Comparison of ENCODE assay signal across 20 cellular contexts in the genomic region with DNA sequence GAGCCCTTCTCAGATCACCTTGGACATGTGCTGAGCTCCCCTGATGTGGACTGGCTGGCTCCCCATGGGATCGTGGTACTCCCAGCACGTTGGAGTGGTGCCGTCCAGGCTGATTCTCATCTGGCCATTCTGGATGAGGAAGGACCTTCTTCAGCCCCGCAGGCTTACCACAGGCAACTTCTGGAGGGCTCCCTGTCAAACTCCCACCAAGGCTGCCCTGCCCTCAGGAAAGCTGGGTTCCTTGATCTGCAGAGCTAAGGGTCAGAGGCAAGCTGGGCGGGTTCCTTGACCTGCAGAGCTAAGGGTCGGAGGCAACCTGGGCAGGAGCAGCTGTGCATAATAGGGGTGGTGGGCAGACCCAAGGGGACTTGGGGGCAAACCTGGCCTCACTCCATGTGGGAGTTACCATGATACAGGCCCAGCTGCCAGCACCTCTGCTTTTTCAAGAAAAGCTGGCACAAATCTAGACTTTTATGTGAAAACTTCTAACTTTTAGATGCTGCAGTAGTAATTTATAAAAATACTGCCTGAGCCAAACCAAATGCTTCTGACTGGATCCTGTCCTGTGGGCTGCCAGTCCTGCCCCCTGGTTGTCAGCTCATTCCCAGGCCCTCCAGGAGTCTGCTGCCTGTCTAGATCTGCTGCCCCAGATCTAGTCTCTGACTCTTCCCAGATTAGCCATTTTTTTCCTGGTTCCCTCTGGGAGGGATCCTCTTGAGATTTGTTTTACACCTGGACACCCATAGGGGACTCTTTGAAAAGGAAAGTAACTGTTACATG. TPM values are rescaled to one million over a fixed set of nuclear protein-coding genes. Genes with fewer than 3 reads are reported as not detected.
DNase-seq lines count a peak whose midpoint lies in the region; ATAC-seq, FAIRE-seq and TF ChIP-seq lines count a peak whose summit lies in the region.
"Had no signal": no experiment of that assay in that cellular context is flagged by ENCODE, and none has a peak within 500 bp of the region (broad histone marks: within the 10 kb centered on the region; RNA-seq: fewer than 3 reads in every experiment).

No MANE protein-coding gene starts in this region.

- H2BK15ac ChIP-seq in IMR-90 (ENCODE audit: low read depth, low read length): no peak overlapping the region

- H3K56ac ChIP-seq in IMR-90 (ENCODE audit: extremely low read depth, insufficient read depth, low read length): no peak overlapping the region

- no peak for FAIRE-seq in urothelium cell line (lab: Jason Lieb, UNC)

- H3K9ac ChIP-seq in IMR-90 (ENCODE audit: low read depth, low read length): no peak overlapping the region
- H3K9ac ChIP-seq in mammary epithelial cell (ENCODE audit: insufficient read depth, low read length): no peak overlapping the region

- ATAC-seq in IMR-90 (ENCODE audit: low read depth) (0 out of 2 replicates have a peak, but pooled peaks have one; percentile 16), GM21576 (IDR thresholded peaks at IDR 0.05; ENCODE audit: unreplicated experiment) (no peak)

- H3K27me3 ChIP-seq in AG04450 (ENCODE audit: control insufficient read depth, insufficient read depth, low read length) (peaks cover 33% of the 10 kb centered on the region), IMR-90 (ENCODE audit: control insufficient read depth, insufficient read depth, low read length) (peaks cover 16% of the 10 kb centered on the region), mammary epithelial cell (ENCODE audit: insufficient read depth, low read length) (no peaks in the 10 kb centered on the region), osteoblast (ENCODE audit: insufficient read depth, low read length) (no peaks in the 10 kb centered on the region)

- H2BK120ac ChIP-seq in IMR-90 (ENCODE audit: low read depth, low read length): no peak overlapping the region

- no peak overlapping the region for H4K8ac ChIP-seq in IMR-90 (ENCODE audit: low read depth in 2 of 2, low read length in 2 of 2)

- no peak overlapping the region for H2BK20ac ChIP-seq in IMR-90 (ENCODE audit: low read depth, low read length)

- H3K4me1 ChIP-seq in IMR-90 (ENCODE audit: control insufficient read depth, insufficient read depth, low read length) (peaks cover 1% of the 10 kb centered on the region; the same call in 1 of the 2 replicates), mammary epithelial cell (ENCODE audit: insufficient read depth, low read length) (peaks cover 28% of the 10 kb centered on the region), osteoblast (ENCODE audit: insufficient read depth, low read length) (no peaks in the 10 kb centered on the region)

- no peak overlapping the region for H4K5ac ChIP-seq in IMR-90 (ENCODE audit: low read depth, low read length)

- no peak overlapping the region for H3K23ac ChIP-seq in IMR-90 (ENCODE audit: low read depth, low read length)

- H3K79me2 ChIP-seq in mammary epithelial cell (ENCODE audit: insufficient read depth, low read length) (no peaks in the 10 kb centered on the region), osteoblast (ENCODE audit: insufficient read depth, low read length) (no peaks in the 10 kb centered on the region)

- in situ Hi-C loops in IMR-90 (cut with MboI; ENCODE audit: low sequenced_read_pairs) (no loop called here), mammary epithelial cell (cut with MboI; ENCODE audit: low sequenced_read_pairs in 2 of 2) (no loop called here)

- no peak overlapping the region for H4K91ac ChIP-seq in IMR-90 (ENCODE audit: insufficient read depth, low read depth, low read length)

- intact Hi-C loops in IMR-90 (cut with micrococcal nuclease) (no loop called here), mammary epithelial cell (cut with micrococcal nuclease) (no loop called here)

- no peak overlapping the region for H2BK5ac ChIP-seq in IMR-90 (ENCODE audit: low read depth, low read length, poor library complexity, severe bottlenecking)

- no peak overlapping the region for H3K18ac ChIP-seq in IMR-90 (ENCODE audit: low read depth, low read length)

- peak overlapping the region; percentile 35 for H2AFZ ChIP-seq in IMR-90 (replicated peaks; ENCODE audit: low read length, poor library complexity)
- H2AFZ ChIP-seq in mammary epithelial cell (ENCODE audit: low read depth, low read length): peak overlapping the region; percentile 67
- H2AFZ ChIP-seq in osteoblast (ENCODE audit: low read length): peak overlapping the region; percentile 21

- 100% methylated on average over 2 of the region's 6 CpGs; no CpG with 5 or more reads in 1 of the 2 experiments for WGBS in IMR-90 (ENCODE audit: extremely low coverage in 2 of 2, insufficient read length in 1 of 2), 2 experiments
- 100% methylated on average over 5 of the region's 6 CpGs for WGBS in mammary epithelial cell (ENCODE audit: low coverage, missing lambda C conversion rate)

- POLR2A ChIA-PET in AG04450 (lab: Yijun Ruan, JAX) (no interaction called here), IMR-90 (lab: Charles Lee; ENCODE audit: unreplicated experiment) (no interaction called here)

- H2AK5ac ChIP-seq in IMR-90 (ENCODE audit: low read depth, low read length): no peak overlapping the region

- H3K4me3 ChIP-seq in AG04450 (ENCODE audit: low read depth, low read length) (no peak overlapping the region), IMR-90 (ENCODE audit: insufficient read depth, low read depth, low read length) (no peak overlapping the region), mammary epithelial cell (replicated peaks in 1 of 3; ENCODE audit: insufficient read depth in 1 of 3, low read depth in 2 of 3, low read length in 3 of 3) (no peak overlapping the region), osteoblast (ENCODE audit: insufficient read depth, low read length) (no peak overlapping the region)
- H3K4me3 ChIP-seq: HAP-1 had no signal

- no peaks in the 10 kb centered on the region for H3K9me3 ChIP-seq in AG04450 (ENCODE audit: control insufficient read depth, insufficient read depth, low read length)
- no peaks in the 10 kb centered on the region for H3K9me3 ChIP-seq in IMR-90 (ENCODE audit: control insufficient read depth, insufficient read depth, low read length)
- H3K9me3 ChIP-seq in mammary epithelial cell (replicated peaks; ENCODE audit: insufficient read depth, low read length): no peaks in the 10 kb centered on the region
- H3K9me3 ChIP-seq in osteoblast (ENCODE audit: low read depth, low read length): no peaks in the 10 kb centered on the region
- H3K9me3 ChIP-seq: HAP-1 had no signal

- DNase-seq in AG04450 (ENCODE audit: low read depth, low spot score) (no peak), IMR-90 (no peak), mammary epithelial cell (no peak), osteoblast (ENCODE audit: insufficient read length, low spot score, missing footprints) (peak; percentile 88), urothelium cell line (ENCODE audit: low spot score) (no peak), RKO (ENCODE audit: low spot score) (no peak), HK-2 (ENCODE audit: unreplicated experiment) (no peak)
- DNase-seq: C1 segment of cervical spinal cord, DMS79, KBM-7, NCI-H1417, NCI-H187, NCI-H2107, NCI-H510A, NCI-H774, OCI-M1 had no signal

- H3K14ac ChIP-seq in IMR-90 (replicated peaks; ENCODE audit: low read depth, low read length): no peak overlapping the region

- no peak overlapping the region for H3K4ac ChIP-seq in IMR-90 (ENCODE audit: low read depth, low read length)

- H4K20me1 ChIP-seq in IMR-90 (ENCODE audit: insufficient read depth, low read length): no peaks in the 10 kb centered on the region
- H4K20me1 ChIP-seq in mammary epithelial cell (ENCODE audit: insufficient read depth, low read length): no peaks in the 10 kb centered on the region
- H4K20me1 ChIP-seq in osteoblast (ENCODE audit: insufficient read depth, low read length): no peaks in the 10 kb centered on the region

- TF ChIP-seq RAD21 in IMR-90 (IDR thresholded peaks at IDR 0.05; ENCODE audit: low read length): no peak

- dilution Hi-C loops in IMR-90 (cut with HindIII; ENCODE audit: low sequenced_read_pairs, unreplicated experiment): no loop called here
- dilution Hi-C loops in mammary epithelial cell (cut with HindIII; ENCODE audit: low sequenced_read_pairs): no loop called here

- no peak for TF ChIP-seq POLR2A in IMR-90 (IDR thresholded peaks at IDR 0.05; ENCODE audit: low read depth, low read length)

- no peak overlapping the region for H3K27ac ChIP-seq in AG04450 (ENCODE audit: low read depth, low read length)
- H3K27ac ChIP-seq in IMR-90 (ENCODE audit: insufficient read depth, low read length): no peak overlapping the region
- H3K27ac ChIP-seq in mammary epithelial cell (ENCODE audit: insufficient read depth, low read depth, low read length): no peak overlapping the region
- no peak overlapping the region for H3K27ac ChIP-seq in osteoblast (ENCODE audit: low read depth, low read length)

- CTCF ChIA-PET in AG04450 (lab: Charles Lee) (interaction anchor here (1.1 to 1.3 kb wide), 2 partner anchors 11 to 13 kb away, joined by 4 read pairs; no protein-coding TSS in a partner anchor), IMR-90 (lab: Yijun Ruan, JAX) (no interaction called here), mammary epithelial cell (lab: Charles Lee; ENCODE audit: low non-redundant PET) (no interaction called here)

- H3K4me2 ChIP-seq in IMR-90 (ENCODE audit: low read depth, low read length) (no peak overlapping the region), mammary epithelial cell (ENCODE audit: insufficient read depth, low read depth, low read length) (peak overlapping the region; percentile 16), osteoblast (ENCODE audit: insufficient read depth, low read length) (no peak overlapping the region)

- 0 out of 2 replicates have a peak, but pooled peaks have one; percentile 2 for TF ChIP-seq CTCF in AG04450 (IDR thresholded peaks at IDR 0.05; ENCODE audit: low read depth, low read length)
- no peak for TF ChIP-seq CTCF in IMR-90 (conservative IDR thresholded peaks at IDR 0.05; ENCODE audit: low read depth, low read length)
- TF ChIP-seq CTCF in mammary epithelial cell (conservative IDR thresholded peaks at IDR 0.05 in 1 of 2, IDR thresholded peaks at IDR 0.05 in 1 of 2; ENCODE audit: extremely low read depth in 1 of 2, insufficient read depth in 1 of 2, low read depth in 1 of 2, low read length in 2 of 2): no peak
- no peak for TF ChIP-seq CTCF in osteoblast (IDR thresholded peaks at IDR 0.05; ENCODE audit: extremely low read depth, low read depth, low read length)

- no TSS peak for BruUV-seq in IMR-90 (replicated peaks; lab: Mats Ljungman, UMichigan)
- BruUV-seq in mammary epithelial cell (replicated peaks; lab: Mats Ljungman, UMichigan): no TSS peak

- no peaks in the 10 kb centered on the region for H3K79me1 ChIP-seq in IMR-90 (ENCODE audit: low read depth in 1 of 2, low read length in 2 of 2)

- H3K36me3 ChIP-seq in IMR-90 (ENCODE audit: control insufficient read depth, insufficient read depth, low read length): no peaks in the 10 kb centered on the region
- H3K36me3 ChIP-seq in mammary epithelial cell (ENCODE audit: insufficient read depth, low read length): no peaks in the 10 kb centered on the region
- H3K36me3 ChIP-seq in osteoblast (ENCODE audit: insufficient read depth, low read length): no peaks in the 10 kb centered on the region
- H3K36me3 ChIP-seq: HAP-1 had no signal

- no peak overlapping the region for H2AK9ac ChIP-seq in IMR-90 (replicated peaks; ENCODE audit: low read depth, low read length, poor library complexity)

- H3K9me1 ChIP-seq in IMR-90 (ENCODE audit: insufficient read depth, low read length): peaks cover 4% of the 10 kb centered on the region; the same call in 1 of the 2 replicates

RNA-seq across cellular contexts. Expression of gene THEM5, which starts 5.6 kb away (rescaled TPM):
- polyA plus RNA-seq in AG04450 (2011; rRNA removed) (not detected in 2 replicates), IMR-90 (2012; rRNA removed) (not detected in 2 replicates), mammary epithelial cell (not detected)
- not detected in 2 replicates for polyA minus RNA-seq in AG04450 (2011; rRNA and poly(A)+ RNA removed)
- total RNA-seq in IMR-90 (2012; rRNA removed) (not detected in 2 replicates), mammary epithelial cell (not detected), osteoblast (not detected in 2 replicates)
- polyA plus RNA-seq in IMR-90 (2012; cell fraction: cytosol; rRNA removed): not detected in 2 replicates
- not detected in 2 replicates for polyA plus RNA-seq in IMR-90 (2012; cell fraction: nucleus; rRNA removed; ENCODE audit: low replicate concordance)
- not detected for polyA minus RNA-seq in mammary epithelial cell
- total RNA-seq: A172, RPMI7951 had no signal

RNA-seq across cellular contexts. Expression of gene C2CD4D, which starts 19.5 kb away (rescaled TPM):
- polyA plus RNA-seq in AG04450 (2011; rRNA removed): not detected in 2 replicates
- not detected in 2 replicates for polyA minus RNA-seq in AG04450 (2011; rRNA and poly(A)+ RNA removed)
- total RNA-seq in IMR-90 (2012; rRNA removed): not detected in 2 replicates
- not detected in 2 replicates for polyA plus RNA-seq in IMR-90 (2012; rRNA removed)
- 0.03 TPM in 1 of 2 replicates, not detected in the other for polyA plus RNA-seq in IMR-90 (2012; cell fraction: cytosol; rRNA removed)
- polyA plus RNA-seq in IMR-90 (2012; cell fraction: nucleus; rRNA removed; ENCODE audit: low replicate concordance): not detected in 2 replicates
- total RNA-seq in mammary epithelial cell: under 1 TPM; 0.17 to 0.33 TPM
- polyA plus RNA-seq in mammary epithelial cell: 0.19 TPM
- polyA minus RNA-seq in mammary epithelial cell: not detected
- total RNA-seq in osteoblast: not detected in 2 replicates
- total RNA-seq: A172, RPMI7951 had no signal

RNA-seq across cellular contexts. Expression of gene RORC, which starts 27.5 kb away (rescaled TPM):
- polyA plus RNA-seq in AG04450 (2011; rRNA removed): not detected in 2 replicates
- polyA minus RNA-seq in AG04450 (2011; rRNA and poly(A)+ RNA removed): not detected in 2 replicates
- not detected in 2 replicates for total RNA-seq in IMR-90 (2012; rRNA removed)
- not detected in 2 replicates for polyA plus RNA-seq in IMR-90 (2012; rRNA removed)
- polyA plus RNA-seq in IMR-90 (2012; cell fraction: cytosol; rRNA removed): not detected in 2 replicates
- not detected in 2 replicates for polyA plus RNA-seq in IMR-90 (2012; cell fraction: nucleus; rRNA removed; ENCODE audit: low replicate concordance)
- total RNA-seq in mammary epithelial cell: under 1 TPM in 1 of 2 donors, not detected in 1; 0.33 TPM
- polyA plus RNA-seq in mammary epithelial cell: 0.09 TPM
- polyA minus RNA-seq in mammary epithelial cell: 0.26 TPM
- not detected in 2 replicates for total RNA-seq in osteoblast
- total RNA-seq: RPMI7951 had no signal

RNA-seq across cellular contexts. Expression of gene THEM4, which starts 50.2 kb away (rescaled TPM):
- 20.3 and 24.8 TPM in 2 replicates for polyA plus RNA-seq in AG04450 (2011; rRNA removed)
- 6.6 and 8.3 TPM in 2 replicates for polyA minus RNA-seq in AG04450 (2011; rRNA and poly(A)+ RNA removed)
- 7.3 and 8.3 TPM in 2 replicates for total RNA-seq in IMR-90 (2012; rRNA removed)
- polyA plus RNA-seq in IMR-90 (2012; rRNA removed): 12.2 and 15.7 TPM in 2 replicates
- polyA plus RNA-seq in IMR-90 (2012; cell fraction: cytosol; rRNA removed): 5.9 and 6.6 TPM in 2 replicates
- polyA plus RNA-seq in IMR-90 (2012; cell fraction: nucleus; rRNA removed; ENCODE audit: low replicate concordance): 4.0 and 16.7 TPM in 2 replicates
- 10 to 100 TPM; 15.3 to 18.8 TPM for total RNA-seq in mammary epithelial cell
- polyA plus RNA-seq in mammary epithelial cell: 16.2 TPM
- 10.7 TPM for polyA minus RNA-seq in mammary epithelial cell
- 9.8 and 13.8 TPM in 2 replicates for total RNA-seq in osteoblast

RNA-seq across cellular contexts. Expression of gene LINGO4, which starts 53.9 kb away (rescaled TPM):
- polyA plus RNA-seq in AG04450 (2011; rRNA removed) (not detected in 2 replicates), IMR-90 (2012; rRNA removed) (not detected in 2 replicates), mammary epithelial cell (not detected)
- not detected in 2 replicates for polyA minus RNA-seq in AG04450 (2011; rRNA and poly(A)+ RNA removed)
- total RNA-seq in IMR-90 (2012; rRNA removed) (not detected in 2 replicates), mammary epithelial cell (not detected), osteoblast (not detected in 2 replicates)
- not detected in 2 replicates for polyA plus RNA-seq in IMR-90 (2012; cell fraction: cytosol; rRNA removed)
- polyA plus RNA-seq in IMR-90 (2012; cell fraction: nucleus; rRNA removed; ENCODE audit: low replicate concordance): not detected in 2 replicates
- not detected for polyA minus RNA-seq in mammary epithelial cell
- total RNA-seq: A172, RPMI7951 had no signal
